In genomic region chr12:83158613-83159207, GRCh38 we compare ENCODE assay signal across 23 cellular contexts.
"Had no signal": no experiment of that assay in that cellular context is flagged by ENCODE, and none has a peak within 500 bp of the region (broad histone marks: within the 10 kb centered on the region; RNA-seq: fewer than 3 reads in every experiment).

No MANE protein-coding gene starts in this region.

- ATAC-seq: gastrocnemius medialis; left lung; naive thymus-derived CD4-positive, alpha-beta T cell; stimulated activated naive B cell treated with anti-CD40 and anti-IgM and Interleukin-4, amounts not matched to agents 10 μg/mL and 1 μg/mL and 100 μg/mL, for 72 hours; WTC11 had no signal

- H3K9me3 ChIP-seq: gastrocnemius medialis, left lung, thoracic aorta had no signal

- H3K4me3 Mint-ChIP-seq: activated naive CD8-positive, alpha-beta T cell treated with anti-CD3 and anti-CD28 coated beads for 36 hours; naive thymus-derived CD4-positive, alpha-beta T cell; stimulated activated naive B cell treated with anti-CD40 and anti-IgM and Interleukin-4, amounts not matched to agents 10 μg/mL and 1 μg/mL and 100 μg/mL, for 72 hours; type B pancreatic cell; WTC11 had no signal

- H3K4me1 ChIP-seq: gastrocnemius medialis, left lung had no signal

- H3K27me3 Mint-ChIP-seq: activated naive CD8-positive, alpha-beta T cell treated with anti-CD3 and anti-CD28 coated beads for 36 hours; progenitor cell of endocrine pancreas; stimulated activated naive B cell treated with anti-CD40 and anti-IgM and Interleukin-4, amounts not matched to agents 10 μg/mL and 1 μg/mL and 100 μg/mL, for 72 hours had no signal

- H3K4me1 Mint-ChIP-seq: activated naive CD8-positive, alpha-beta T cell treated with anti-CD3 and anti-CD28 coated beads for 36 hours; naive thymus-derived CD4-positive, alpha-beta T cell; stimulated activated naive B cell treated with anti-CD40 and anti-IgM and Interleukin-4, amounts not matched to agents 10 μg/mL and 1 μg/mL and 100 μg/mL, for 72 hours; WTC11 had no signal

- H3K4me3 ChIP-seq: gastrocnemius medialis, left lung, lung, thoracic aorta had no signal

- H3K27ac ChIP-seq: gastrocnemius medialis, left lung, thoracic aorta had no signal

- H3K36me3 ChIP-seq: gastrocnemius medialis, left lung, thoracic aorta had no signal

- H3K27me3 ChIP-seq: gastrocnemius medialis, left lung had no signal

- H3K9me3 Mint-ChIP-seq: activated naive CD8-positive, alpha-beta T cell treated with anti-CD3 and anti-CD28 coated beads for 36 hours; type B pancreatic cell; WTC11 had no signal

- H3K36me3 Mint-ChIP-seq: activated naive CD8-positive, alpha-beta T cell treated with anti-CD3 and anti-CD28 coated beads for 36 hours; naive thymus-derived CD4-positive, alpha-beta T cell; stimulated activated naive B cell treated with anti-CD40 and anti-IgM and Interleukin-4, amounts not matched to agents 10 μg/mL and 1 μg/mL and 100 μg/mL, for 72 hours; type B pancreatic cell; WTC11 had no signal

- DNase-seq: activated CD4-positive, alpha-beta T cell treated with anti-CD3 and anti-CD28 coated beads for 4 hours; activated CD4-positive, alpha-beta T cell treated with anti-CD3 and anti-CD28 coated beads, Interleukin-2, amount 50 U/mL, for 48 hours; activated CD8-positive, alpha-beta memory T cell treated with anti-CD3 and anti-CD28 coated beads, Interleukin-2, amount 50 U/mL, for 48 hours; activated naive CD4-positive, alpha-beta T cell treated with Interleukin-2 at 50 U/mL for 16 hours; activated naive CD8-positive, alpha-beta T cell treated with anti-CD3 and anti-CD28 coated beads for 36 hours; activated T-cell treated with anti-CD3 and anti-CD28 coated beads, Interleukin-2, amount 50 U/mL, for 48 hours; central memory CD4-positive, alpha-beta T cell; dermis blood vessel endothelial cell; effector memory CD4-positive, alpha-beta T cell; gastrocnemius medialis; hippocampal formation; kidney glomerular epithelial cell; left lung; naive thymus-derived CD4-positive, alpha-beta T cell; stimulated activated CD4-positive, alpha-beta T cell treated with anti-CD3 and anti-CD28 coated beads, Interleukin-2, amount 100 ng/mL, for 48 hours; stimulated activated CD8-positive, alpha-beta memory T cell treated with anti-CD3 and anti-CD28 coated beads, Interleukin-4, amount 100 ng/mL, for 48 hours; stimulated activated naive B cell treated with anti-CD40 and anti-IgM and Interleukin-4, amounts not matched to agents 10 μg/mL and 1 μg/mL and 100 μg/mL, for 72 hours; T-helper 9 cell had no signal

- H3K27ac Mint-ChIP-seq: activated naive CD8-positive, alpha-beta T cell treated with anti-CD3 and anti-CD28 coated beads for 36 hours; naive thymus-derived CD4-positive, alpha-beta T cell; progenitor cell of endocrine pancreas; stimulated activated naive B cell treated with anti-CD40 and anti-IgM and Interleukin-4, amounts not matched to agents 10 μg/mL and 1 μg/mL and 100 μg/mL, for 72 hours; type B pancreatic cell; WTC11 had no signal
